In genomic region chr2:85937069-85937439, GRCh38 we compare ENCODE assay signal across 18 cellular contexts. TPM values are rescaled to one million over a fixed set of nuclear protein-coding genes. Genes with fewer than 3 reads are reported as not detected.
DNase-seq lines count a peak whose midpoint lies in the region; ATAC-seq and TF ChIP-seq lines count a peak whose summit lies in the region.
"Had no signal": no experiment of that assay in that cellular context is flagged by ENCODE, and none has a peak within 500 bp of the region (broad histone marks: within the 10 kb centered on the region; RNA-seq: fewer than 3 reads in every experiment).

No MANE protein-coding gene starts in this region.

- no peak overlapping the region for H3K4ac ChIP-seq in IMR-90 (ENCODE audit: low read depth, low read length)

- dilution Hi-C loops in IMR-90 (cut with HindIII; ENCODE audit: low sequenced_read_pairs, unreplicated experiment) = no loop called here

- no peak overlapping the region for H3K18ac ChIP-seq in IMR-90 (ENCODE audit: low read depth, low read length)

- no peak overlapping the region for H3K56ac ChIP-seq in IMR-90 (ENCODE audit: extremely low read depth, insufficient read depth, low read length)

- no peak overlapping the region for H4K91ac ChIP-seq in IMR-90 (ENCODE audit: insufficient read depth, low read depth, low read length)

- H3K27me3 Mint-ChIP-seq in endodermal cell (ENCODE audit: insufficient read depth) (no peaks in the 10 kb centered on the region), nephron progenitor cell (ENCODE audit: low read depth, poor library complexity) (no peaks in the 10 kb centered on the region)

- peak overlapping the region; percentile 93 for H3K27ac Mint-ChIP-seq in endodermal cell
- H3K27ac Mint-ChIP-seq in nephron progenitor cell = peak overlapping the region; percentile 48
- H3K27ac Mint-ChIP-seq: HFFc6 had no signal

- BruUV-seq in IMR-90 (replicated peaks; lab: Mats Ljungman, UMichigan) = no TSS peak

- no peak overlapping the region for H2BK5ac ChIP-seq in IMR-90 (ENCODE audit: low read depth, low read length, poor library complexity, severe bottlenecking)

- H4K8ac ChIP-seq in IMR-90 (ENCODE audit: low read depth in 2 of 2, low read length in 2 of 2) = no peak overlapping the region

- H2AFZ ChIP-seq in IMR-90 (replicated peaks; ENCODE audit: low read length, poor library complexity) = no peak overlapping the region

- no peak for ATAC-seq in IMR-90 (ENCODE audit: low read depth)
- ATAC-seq: PC-3 had no signal

- H3K4me1 ChIP-seq in IMR-90 (ENCODE audit: control insufficient read depth, insufficient read depth, low read length) (peaks cover 3% of the 10 kb centered on the region; the same call in 1 of the 2 replicates), endodermal cell (ENCODE audit: control insufficient read depth, insufficient read depth, low read length) (peaks cover 12% of the 10 kb centered on the region), urinary bladder (ENCODE audit: insufficient read depth) (no peaks in the 10 kb centered on the region)

- H2BK20ac ChIP-seq in IMR-90 (ENCODE audit: low read depth, low read length) = no peak overlapping the region

- no peaks in the 10 kb centered on the region for H3K79me1 ChIP-seq in IMR-90 (ENCODE audit: low read depth in 1 of 2, low read length in 2 of 2)

- POLR2A ChIA-PET in IMR-90 (lab: Charles Lee; ENCODE audit: unreplicated experiment) = no interaction called here

- H3K36me3 Mint-ChIP-seq in endodermal cell (ENCODE audit: low read depth) = no peaks in the 10 kb centered on the region
- H3K36me3 Mint-ChIP-seq in nephron progenitor cell (ENCODE audit: low read depth) = peaks cover 5% of the 10 kb centered on the region

- no peak overlapping the region for H3K14ac ChIP-seq in IMR-90 (replicated peaks; ENCODE audit: low read depth, low read length)

- no peak overlapping the region for H3K23ac ChIP-seq in IMR-90 (ENCODE audit: low read depth, low read length)

- intact Hi-C loops in IMR-90 (cut with micrococcal nuclease) = no loop called here

- H2BK15ac ChIP-seq in IMR-90 (ENCODE audit: low read depth, low read length) = peak overlapping the region; percentile 18; the same call in 1 of the 3 replicates

- 100% methylated on average over 2 of the region's 5 CpGs; no CpG with 5 or more reads in 1 of the 2 experiments for WGBS in IMR-90 (ENCODE audit: extremely low coverage in 2 of 2, insufficient read length in 1 of 2), 2 experiments
- WGBS in endodermal cell (ENCODE audit: insufficient coverage in 1 of 2, insufficient read length in 1 of 2), 2 experiments = 92 to 95% methylated on average over 5 of the region's 5 CpGs
- WGBS in urinary bladder = 83% methylated on average over 5 of the region's 5 CpGs

- H3K4me1 Mint-ChIP-seq in endodermal cell = peaks cover 30% of the 10 kb centered on the region
- peaks cover 13% of the 10 kb centered on the region for H3K4me1 Mint-ChIP-seq in nephron progenitor cell

- TF ChIP-seq POLR2A in IMR-90 (IDR thresholded peaks at IDR 0.05; ENCODE audit: low read depth, low read length) = no peak

- TF ChIP-seq CTCF in IMR-90 (conservative IDR thresholded peaks at IDR 0.05; ENCODE audit: low read depth, low read length) = no peak
- TF ChIP-seq CTCF in endodermal cell (conservative IDR thresholded peaks at IDR 0.05) = no peak
- TF ChIP-seq CTCF in nephron progenitor cell (IDR thresholded peaks at IDR 0.05) = no peak

- no peak for TF ChIP-seq RAD21 in IMR-90 (IDR thresholded peaks at IDR 0.05; ENCODE audit: low read length)

- H3K4me3 ChIP-seq in IMR-90 (ENCODE audit: insufficient read depth, low read depth, low read length) (no peak overlapping the region), endodermal cell (ENCODE audit: low read length) (no peak overlapping the region), urinary bladder (ENCODE audit: low read depth, low read length) (no peak overlapping the region)

- H2AK9ac ChIP-seq in IMR-90 (replicated peaks; ENCODE audit: low read depth, low read length, poor library complexity) = no peak overlapping the region

- H3K27me3 ChIP-seq in IMR-90 (ENCODE audit: control insufficient read depth, insufficient read depth, low read length) (peaks cover 2% of the 10 kb centered on the region; the same call in 1 of the 2 replicates), endodermal cell (ENCODE audit: control insufficient read depth, insufficient read depth, low read length, poor library complexity, severe bottlenecking) (no peaks in the 10 kb centered on the region)

- CTCF ChIA-PET in IMR-90 (lab: Yijun Ruan, JAX) = no interaction called here

- H4K5ac ChIP-seq in IMR-90 (ENCODE audit: low read depth, low read length) = no peak overlapping the region

- H2BK120ac ChIP-seq in IMR-90 (ENCODE audit: low read depth, low read length) = 0 out of 2 replicates have a peak overlapping the region, but pooled peaks have one; percentile 40

- no peak overlapping the region for H3K9ac ChIP-seq in IMR-90 (ENCODE audit: low read depth, low read length)
- H3K9ac ChIP-seq in endodermal cell (ENCODE audit: extremely low read depth, low read length, poor library complexity, severe bottlenecking) = no peak overlapping the region
- H3K9ac ChIP-seq: KMS-11 had no signal

- H3K36me3 ChIP-seq in IMR-90 (ENCODE audit: control insufficient read depth, insufficient read depth, low read length) (no peaks in the 10 kb centered on the region), endodermal cell (ENCODE audit: control insufficient read depth, insufficient read depth, low read length) (no peaks in the 10 kb centered on the region), urinary bladder (ENCODE audit: insufficient read depth) (no peaks in the 10 kb centered on the region)

- in situ Hi-C loops in IMR-90 (cut with MboI; ENCODE audit: low sequenced_read_pairs) = no loop called here

- peaks cover 5% of the 10 kb centered on the region; the same call in 1 of the 2 replicates for H3K9me1 ChIP-seq in IMR-90 (ENCODE audit: insufficient read depth, low read length)

- H3K9me3 Mint-ChIP-seq in endodermal cell (peaks cover 20% of the 10 kb centered on the region), nephron progenitor cell (peaks cover 15% of the 10 kb centered on the region)

- peak overlapping the region; percentile 43; the same call in 1 of the 2 replicates for H2AK5ac ChIP-seq in IMR-90 (ENCODE audit: low read depth, low read length)

- no peak overlapping the region for H3K4me3 Mint-ChIP-seq in endodermal cell
- H3K4me3 Mint-ChIP-seq in nephron progenitor cell = no peak overlapping the region
- H3K4me3 Mint-ChIP-seq: HFFc6 had no signal

- no peaks in the 10 kb centered on the region for H4K20me1 ChIP-seq in IMR-90 (ENCODE audit: insufficient read depth, low read length)

- no peak overlapping the region for H3K27ac ChIP-seq in IMR-90 (ENCODE audit: insufficient read depth, low read length)
- H3K27ac ChIP-seq in endodermal cell (ENCODE audit: low read depth, low read length) = no peak overlapping the region
- H3K27ac ChIP-seq in urinary bladder (ENCODE audit: low read depth) = peak overlapping the region; percentile 30
- H3K27ac ChIP-seq: KMS-11 had no signal

- H3K4me2 ChIP-seq in IMR-90 (ENCODE audit: low read depth, low read length) = no peak overlapping the region
- H3K4me2 ChIP-seq: KMS-11 had no signal

- H3K9me3 ChIP-seq in IMR-90 (ENCODE audit: control insufficient read depth, insufficient read depth, low read length) = peaks cover 4% of the 10 kb centered on the region
- peaks cover 21% of the 10 kb centered on the region for H3K9me3 ChIP-seq in endodermal cell (ENCODE audit: control insufficient read depth, low read length)

- DNase-seq in IMR-90 = no peak
- no peak for DNase-seq in endodermal cell
- no peak for DNase-seq in nephron progenitor cell
- DNase-seq in NCI-H2196 (lab: John Stamatoyannopoulos, UW; ENCODE audit: unreplicated experiment) = no peak
- DNase-seq in anterior cingulate cortex (lab: John Stamatoyannopoulos, UW) = no peak
- no peak for DNase-seq in NCI-H748 (lab: John Stamatoyannopoulos, UW; ENCODE audit: unreplicated experiment)
- DNase-seq: ACHN, C1 segment of cervical spinal cord, DMS79, HFFc6, MV-4-11, NCI-H1694 treated with DMSO at 0.1 percent for 48 hours, NCI-H2227 treated with DMSO at 0.1 percent for 48 hours, NCI-H510A treated with DMSO at 0.1 percent for 48 hours, PC-3, SIG-M5 had no signal

TF ChIP-seq in IMR-90, 13 proteins besides CTCF, POLR2A, EP300 and RAD21 (continues in another document):
- TF ChIP-seq MAFK (IDR thresholded peaks at IDR 0.05; ENCODE audit: low read depth, low read length) = no peak
- TF ChIP-seq, protein P1, sequence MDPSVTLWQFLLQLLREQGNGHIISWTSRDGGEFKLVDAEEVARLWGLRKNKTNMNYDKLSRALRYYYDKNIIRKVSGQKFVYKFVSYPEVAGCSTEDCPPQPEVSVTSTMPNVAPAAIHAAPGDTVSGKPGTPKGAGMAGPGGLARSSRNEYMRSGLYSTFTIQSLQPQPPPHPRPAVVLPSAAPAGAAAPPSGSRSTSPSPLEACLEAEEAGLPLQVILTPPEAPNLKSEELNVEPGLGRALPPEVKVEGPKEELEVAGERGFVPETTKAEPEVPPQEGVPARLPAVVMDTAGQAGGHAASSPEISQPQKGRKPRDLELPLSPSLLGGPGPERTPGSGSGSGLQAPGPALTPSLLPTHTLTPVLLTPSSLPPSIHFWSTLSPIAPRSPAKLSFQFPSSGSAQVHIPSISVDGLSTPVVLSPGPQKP (IDR thresholded peaks at IDR 0.05; ENCODE audit: borderline replicate concordance, low read depth, low read length) = no peak
- no peak for TF ChIP-seq CEBPB (IDR thresholded peaks at IDR 0.05; ENCODE audit: low read depth, low read length)
- no peak for TF ChIP-seq RFX5 (IDR thresholded peaks at IDR 0.05; ENCODE audit: low read depth, low read length)
- no peak for TF ChIP-seq SMC3 (IDR thresholded peaks at IDR 0.05; ENCODE audit: low read depth, low read length)
- TF ChIP-seq BHLHE40 (IDR thresholded peaks at IDR 0.05; ENCODE audit: low read depth, low read length) = no peak
- no peak for TF ChIP-seq RCOR1 (IDR thresholded peaks at IDR 0.05; ENCODE audit: insufficient replicate concordance, low read length)
- TF ChIP-seq FOS (IDR thresholded peaks at IDR 0.05; ENCODE audit: low read depth, low read length) = no peak
- TF ChIP-seq MXI1 (IDR thresholded peaks at IDR 0.05; ENCODE audit: borderline replicate concordance, low read depth, low read length) = no peak

RNA-seq across cellular contexts. Expression of gene ST3GAL5, which starts 48.3 kb away (rescaled TPM):
- 16.8 and 18.6 TPM in 2 replicates for total RNA-seq in IMR-90 (2012; rRNA removed)
- polyA plus RNA-seq in IMR-90 (2012; rRNA removed) = 19.2 and 21.0 TPM in 2 replicates
- polyA plus RNA-seq in IMR-90 (2012; cell fraction: cytosol; rRNA removed) = 7.8 and 18.4 TPM in 2 replicates
- 8.6 and 21.3 TPM in 2 replicates for polyA plus RNA-seq in IMR-90 (2012; cell fraction: nucleus; rRNA removed; ENCODE audit: low replicate concordance)
- total RNA-seq in endodermal cell = 10 to 100 TPM; 26.6 to 27.4 TPM
- polyA plus RNA-seq in endodermal cell (2013, experiment 1 of 2) = 15.1 TPM
- 15.8 TPM for polyA plus RNA-seq in endodermal cell (2013, experiment 2 of 2)
- total RNA-seq in urinary bladder = 59.4 TPM
- polyA plus RNA-seq in urinary bladder = 31.1 TPM
